Comparison of ENCODE assay signal across 27 cellular contexts in genomic region chr1:88230126-88230525, GRCh38.
"Had no signal": no experiment of that assay in that cellular context is flagged by ENCODE, and none has a peak within 500 bp of the region (broad histone marks: within the 10 kb centered on the region; RNA-seq: fewer than 3 reads in every experiment).

No MANE protein-coding gene starts in this region.

- H3K9me3 ChIP-seq: pancreas, psoas muscle, right lobe of liver, sigmoid colon, stomach, thoracic aorta, thyroid gland, tibial nerve, upper lobe of right lung, uterus had no signal

- H3K27ac ChIP-seq: pancreas, psoas muscle, right lobe of liver, sigmoid colon, stomach, thoracic aorta, thyroid gland, tibial nerve, upper lobe of right lung, uterus had no signal

- H3K27me3 Mint-ChIP-seq: stimulated activated naive CD8-positive, alpha-beta T cell treated with anti-CD3 and anti-CD28 coated beads, Interleukin-15, Interleukin-2, amounts not matched to agents 100 ng/mL and 50 ng/mL, for 24 hours; type B pancreatic cell had no signal

- H3K4me1 ChIP-seq: pancreas, psoas muscle, right lobe of liver, sigmoid colon, stomach, thyroid gland, tibial nerve, upper lobe of right lung, uterus had no signal

- H3K4me3 Mint-ChIP-seq: naive B cell; naive thymus-derived CD8-positive, alpha-beta T cell; natural killer cell treated with Interleukin-12 subunit alpha and Interleukin-12 subunit beta and Interleukin-15 and Interleukin-18, amount 100 ng/mL, for 72 hours; nephron progenitor cell; neural crest cell; stimulated activated effector memory CD8-positive, alpha-beta T cell treated with anti-CD3 and anti-CD28 coated beads, Interleukin-12 subunit alpha, Interleukin-12 subunit beta, amount 100 ng/mL, for 72 hours; stimulated activated naive B cell treated with anti-CD40 and anti-IgM and Interleukin-4, amounts not matched to agents 10 μg/mL and 1 μg/mL and 100 μg/mL, for 72 hours; stimulated activated naive CD8-positive, alpha-beta T cell treated with anti-CD3 and anti-CD28 coated beads, Interleukin-15, Interleukin-2, amounts not matched to agents 100 ng/mL and 50 ng/mL, for 24 hours; type B pancreatic cell had no signal

- H3K9me3 Mint-ChIP-seq: naive B cell; nephron progenitor cell; stimulated activated naive CD8-positive, alpha-beta T cell treated with anti-CD3 and anti-CD28 coated beads, Interleukin-15, Interleukin-2, amounts not matched to agents 100 ng/mL and 50 ng/mL, for 24 hours; type B pancreatic cell had no signal

- H3K27ac Mint-ChIP-seq: naive thymus-derived CD8-positive, alpha-beta T cell; natural killer cell treated with Interleukin-12 subunit alpha and Interleukin-12 subunit beta and Interleukin-15 and Interleukin-18, amount 100 ng/mL, for 72 hours; nephron progenitor cell; stimulated activated effector memory CD8-positive, alpha-beta T cell treated with anti-CD3 and anti-CD28 coated beads, Interleukin-12 subunit alpha, Interleukin-12 subunit beta, amount 100 ng/mL, for 72 hours; stimulated activated naive B cell treated with anti-CD40 and anti-IgM and Interleukin-4, amounts not matched to agents 10 μg/mL and 1 μg/mL and 100 μg/mL, for 72 hours; stimulated activated naive CD8-positive, alpha-beta T cell treated with anti-CD3 and anti-CD28 coated beads, Interleukin-15, Interleukin-2, amounts not matched to agents 100 ng/mL and 50 ng/mL, for 24 hours; type B pancreatic cell had no signal

- H3K36me3 ChIP-seq: pancreas, right lobe of liver, sigmoid colon, stomach, thoracic aorta, thyroid gland, tibial nerve, upper lobe of right lung, uterus had no signal

- H3K4me3 ChIP-seq: pancreas, psoas muscle, right lobe of liver, sigmoid colon, stomach, thoracic aorta, thyroid gland, tibial nerve, upper lobe of right lung, uterus had no signal

- DNase-seq: naive B cell; naive thymus-derived CD8-positive, alpha-beta T cell; nephron progenitor cell; occipital lobe; pancreas; psoas muscle; right cardiac atrium; right lobe of liver; sigmoid colon; small intestine; stimulated activated CD4-positive, alpha-beta T cell treated with anti-CD3 and anti-CD28 coated beads, Interleukin-15, amount 100 ng/mL, for 24 hours; stimulated activated CD4-positive, alpha-beta T cell treated with anti-CD3 and anti-CD28 coated beads, Interleukin-2, amount 100 ng/mL, for 24 hours; stimulated activated CD4-positive, alpha-beta T cell treated with anti-CD3 and anti-CD28 coated beads, Interleukin-2, amount 100 ng/mL, for 48 hours; stimulated activated CD4-positive, alpha-beta T cell treated with anti-CD3 and anti-CD28 coated beads, Interleukin-4, amount 100 ng/mL, for 24 hours; stimulated activated naive B cell treated with anti-CD40 and anti-IgM and Interleukin-4, amounts not matched to agents 10 μg/mL and 1 μg/mL and 100 μg/mL, for 72 hours; stimulated activated naive CD4-positive, alpha-beta T cell treated with Interleukin-2 at 50 U/mL for 16 hours; stomach; thyroid gland; upper lobe of right lung; uterus had no signal

- H3K27me3 ChIP-seq: pancreas, right lobe of liver, sigmoid colon, stomach, thyroid gland, tibial nerve, upper lobe of right lung, uterus had no signal

- ATAC-seq: naive thymus-derived CD8-positive, alpha-beta T cell; natural killer cell treated with Interleukin-12 subunit alpha and Interleukin-12 subunit beta and Interleukin-15 and Interleukin-18, amount 100 ng/mL, for 72 hours; pancreas; psoas muscle; right cardiac atrium; right lobe of liver; stimulated activated effector memory CD8-positive, alpha-beta T cell treated with anti-CD3 and anti-CD28 coated beads, Interleukin-12 subunit alpha, Interleukin-12 subunit beta, amount 100 ng/mL, for 72 hours; stimulated activated naive B cell treated with anti-CD40 and anti-IgM and Interleukin-4, amounts not matched to agents 10 μg/mL and 1 μg/mL and 100 μg/mL, for 72 hours; upper lobe of right lung had no signal

- H3K4me1 Mint-ChIP-seq: naive B cell; naive thymus-derived CD8-positive, alpha-beta T cell; stimulated activated effector memory CD8-positive, alpha-beta T cell treated with anti-CD3 and anti-CD28 coated beads, Interleukin-12 subunit alpha, Interleukin-12 subunit beta, amount 100 ng/mL, for 72 hours; stimulated activated naive B cell treated with anti-CD40 and anti-IgM and Interleukin-4, amounts not matched to agents 10 μg/mL and 1 μg/mL and 100 μg/mL, for 72 hours had no signal

- H3K36me3 Mint-ChIP-seq: naive B cell; naive thymus-derived CD8-positive, alpha-beta T cell; natural killer cell treated with Interleukin-12 subunit alpha and Interleukin-12 subunit beta and Interleukin-15 and Interleukin-18, amount 100 ng/mL, for 72 hours; stimulated activated effector memory CD8-positive, alpha-beta T cell treated with anti-CD3 and anti-CD28 coated beads, Interleukin-12 subunit alpha, Interleukin-12 subunit beta, amount 100 ng/mL, for 72 hours; stimulated activated naive B cell treated with anti-CD40 and anti-IgM and Interleukin-4, amounts not matched to agents 10 μg/mL and 1 μg/mL and 100 μg/mL, for 72 hours; type B pancreatic cell had no signal
